In genomic region chr22:24230911-24231656, GRCh38 we compare ENCODE assay signal across 8 cellular contexts. TPM values are rescaled to one million over a fixed set of nuclear protein-coding genes. Genes with fewer than 3 reads are reported as not detected.
DNase-seq lines count a peak whose midpoint lies in the region; ATAC-seq and TF ChIP-seq lines count a peak whose summit lies in the region.

No MANE protein-coding gene starts in this region.

- H3K27ac ChIP-seq in heart right ventricle (no peak overlapping the region), coronary artery (no peak overlapping the region)

- 59 to 63% methylated on average over 18 of the region's 18 CpGs for whole genome bisulfite sequencing in heart right ventricle, 2 donors

- intact Hi-C loops in heart right ventricle (cut with DNase I), result loop anchor here in 3 of 10 donors (5.0 kb wide), 2 partner anchors 34 to 44 kb away; no protein-coding TSS in a partner anchor

- H3K27ac Mint-ChIP-seq in activated T-cell treated with anti-CD3 and anti-CD28 coated beads, Interleukin-2, amount 50 U/mL, for 24 hours, result no peak overlapping the region

- no peaks in the 10 kb centered on the region for H3K27me3 ChIP-seq in heart right ventricle

- no peaks in the 10 kb centered on the region for H3K27me3 Mint-ChIP-seq in activated T-cell treated with anti-CD3 and anti-CD28 coated beads, Interleukin-2, amount 50 U/mL, for 24 hours

- no peak overlapping the region for H3K4me3 Mint-ChIP-seq in activated T-cell treated with anti-CD3 and anti-CD28 coated beads, Interleukin-2, amount 50 U/mL, for 24 hours

- peaks cover 0 to 5% (median 3%) of the 10 kb centered on the region in 9 donors for H3K4me1 ChIP-seq in heart right ventricle

- H3K9me3 ChIP-seq in heart right ventricle, result peaks cover 0 to 8% (median 0%) of the 10 kb centered on the region in 11 donors

- H3K4me1 Mint-ChIP-seq in activated T-cell treated with anti-CD3 and anti-CD28 coated beads, Interleukin-2, amount 50 U/mL, for 24 hours (ENCODE audit: low read depth), result peaks cover 3% of the 10 kb centered on the region

- no peaks in the 10 kb centered on the region for H3K36me3 Mint-ChIP-seq in activated T-cell treated with anti-CD3 and anti-CD28 coated beads, Interleukin-2, amount 50 U/mL, for 24 hours (ENCODE audit: low read depth)

- peaks cover 0 to 41% (median 0%) of the 10 kb centered on the region in 9 donors for H3K36me3 ChIP-seq in heart right ventricle

- H3K4me3 ChIP-seq in heart right ventricle, result no peak overlapping the region
- H3K4me3 ChIP-seq in coronary artery, result no peak overlapping the region

- peak in 2 of 8 donors; percentile 33 for ATAC-seq in heart right ventricle

- TF ChIP-seq CTCF in heart right ventricle (IDR thresholded peaks at IDR 0.05) (peak in 7 of 9 donors; percentile 21 to 60 (median 33)), coronary artery (IDR thresholded peaks at IDR 0.05) (no peak)

- DNase-seq in Daoy (ENCODE audit: low read depth) (peak; percentile 45), NCI-H82 treated with DMSO at 0.1 percent for 48 hours (lab: John Stamatoyannopoulos, UW; ENCODE audit: unreplicated experiment) (peak; percentile 15), heart right ventricle (peak in 1 of 2 donors; percentile 62), SIG-M5 treated with dmso at 0.1 percent for 504 hours (lab: John Stamatoyannopoulos, UW; ENCODE audit: unreplicated experiment) (no peak), NCI-H2171 (lab: John Stamatoyannopoulos, UW) (no peak), coronary artery (ENCODE audit: low spot score) (no peak)
- peak; percentile 79 for DNase-seq in activated T-cell treated with anti-CD3 and anti-CD28 coated beads, Interleukin-2, amount 50 U/mL, for 24 hours
- peak; percentile 38 to 62 for DNase-seq in stimulated activated CD4-positive, alpha-beta T cell treated with anti-CD3 and anti-CD28 coated beads, Interleukin-4, amount 100 ng/mL, for 4 hours

- no peaks in the 10 kb centered on the region for H3K9me3 Mint-ChIP-seq in activated T-cell treated with anti-CD3 and anti-CD28 coated beads, Interleukin-2, amount 50 U/mL, for 24 hours

RNA-seq across cellular contexts. Expression of gene GGT5, which starts 13.8 kb away (rescaled TPM):
- total RNA-seq in Daoy (2014; rRNA removed; shearing (Covaris generic)), result not detected in 2 replicates
- 10 to 100 TPM in 4 of 10 donors, 1 to 10 TPM in 6; 4.3 to 32.7 (median 8.5) TPM for total RNA-seq in heart right ventricle
- polyA plus RNA-seq in heart right ventricle, result 10 to 100 TPM; 66.5 to 67.4 TPM

RNA-seq across cellular contexts. Expression of gene SPECC1L, which starts 39.5 kb away (rescaled TPM):
- 21.9 and 24.1 TPM in 2 replicates for total RNA-seq in Daoy (2014; rRNA removed; shearing (Covaris generic))
- 10 to 100 TPM; 34.4 to 61.7 (median 51.8) TPM for total RNA-seq in heart right ventricle
- 1 to 10 TPM; 8.3 to 9.1 TPM for polyA plus RNA-seq in heart right ventricle

RNA-seq across cellular contexts. Expression of gene SUSD2, which starts 49.8 kb away (rescaled TPM):
- 0.29 TPM in 1 of 2 replicates, not detected in the other for total RNA-seq in Daoy (2014; rRNA removed; shearing (Covaris generic))
- 1 to 10 TPM in 6 of 10 donors, under 1 TPM in 4; 0.57 to 6.7 (median 1.5) TPM for total RNA-seq in heart right ventricle
- 1 to 10 TPM; 5.4 to 6.5 TPM for polyA plus RNA-seq in heart right ventricle

Comparison
In these comparisons a context has a peak if more than half of its experiments do, and no peak if none do; other contexts are left out.
1. DNase-seq: peak in Daoy (single experiment), NCI-H82 treated with DMSO at 0.1 percent for 48 hours (single experiment), activated T-cell treated with anti-CD3 and anti-CD28 coated beads, Interleukin-2, amount 50 U/mL, for 24 hours (single experiment) and stimulated activated CD4-positive, alpha-beta T cell treated with anti-CD3 and anti-CD28 coated beads, Interleukin-4, amount 100 ng/mL, for 4 hours (2 of 2); none in SIG-M5 treated with dmso at 0.1 percent for 504 hours (single experiment), NCI-H2171 (single experiment) and coronary artery (single experiment).